Comparison of ENCODE assay signal across 9 cellular contexts in the genomic region with DNA sequence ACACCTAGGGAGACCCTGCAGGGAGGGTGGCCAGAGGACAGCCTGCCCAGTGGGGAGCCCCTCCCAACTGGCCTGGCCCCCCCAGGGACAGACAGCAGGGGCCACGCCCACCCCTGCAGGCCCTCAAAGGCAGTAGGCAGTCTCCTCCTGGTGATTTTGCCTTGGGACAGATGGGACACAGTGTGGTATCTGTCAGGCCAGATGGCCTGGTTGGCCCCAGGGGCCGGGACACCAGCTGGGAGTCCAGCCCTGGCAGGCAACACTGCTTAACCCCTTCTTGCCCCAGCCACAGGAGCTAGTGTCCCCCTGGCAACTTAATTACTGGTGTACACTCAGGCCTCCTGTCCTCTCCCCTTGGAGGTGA. TPM values are rescaled to one million over a fixed set of nuclear protein-coding genes. Genes with fewer than 3 reads are reported as not detected.
DNase-seq lines count a peak whose midpoint lies in the region; ATAC-seq and TF ChIP-seq lines count a peak whose summit lies in the region.
"Had no signal": no experiment of that assay in that cellular context is flagged by ENCODE, and none has a peak within 500 bp of the region (broad histone marks: within the 10 kb centered on the region; RNA-seq: fewer than 3 reads in every experiment).

No MANE protein-coding gene starts in this region.

- intact Hi-C loops in CD8-positive, alpha-beta T cell (cut with DNase I, micrococcal nuclease) = no loop called here

- H3K4me1 Mint-ChIP-seq in CD8-positive, alpha-beta T cell (ENCODE audit: low read depth) = peaks cover 73% of the 10 kb centered on the region

- CTCF ChIA-PET in CD8-positive, alpha-beta T cell (lab: Charles Lee) = interaction anchor here (0.7 to 1.0 kb wide), 2 partner anchors 11 to 26 kb away, joined by 4 to 6 read pairs; no protein-coding TSS in a partner anchor

- H3K27me3 Mint-ChIP-seq in CD8-positive, alpha-beta T cell (ENCODE audit: low read depth) = no peaks in the 10 kb centered on the region

- TF ChIP-seq CTCF in WERI-Rb-1 (IDR thresholded peaks at IDR 0.05; ENCODE audit: low read depth, low read length) = no peak
- no peak for TF ChIP-seq CTCF in CD8-positive, alpha-beta T cell (IDR thresholded peaks at IDR 0.05)

- H3K27ac ChIP-seq in HUES48 (ENCODE audit: low read depth, low read length) = peak overlapping the region; percentile 23
- H3K27ac ChIP-seq in WERI-Rb-1 = peak overlapping the region; percentile 91
- H3K27ac ChIP-seq in substantia nigra (ENCODE audit: low read depth, low read length, poor library complexity, severe bottlenecking) = peak overlapping the region; percentile 99
- no peak overlapping the region for H3K27ac ChIP-seq in CD8-positive, alpha-beta T cell (ENCODE audit: low read depth, low read length)

- H3K9me3 ChIP-seq in HUES48 (ENCODE audit: control insufficient read depth, insufficient read depth, low read length) (no peaks in the 10 kb centered on the region), WERI-Rb-1 (ENCODE audit: severe bottlenecking) (no peaks in the 10 kb centered on the region)
- no peaks in the 10 kb centered on the region for H3K9me3 ChIP-seq in CD8-positive, alpha-beta T cell (ENCODE audit: low read length)

- H3K4me1 ChIP-seq in HUES48 (ENCODE audit: control insufficient read depth, insufficient read depth, low read length) = peaks cover 52% of the 10 kb centered on the region
- peaks cover 68% of the 10 kb centered on the region for H3K4me1 ChIP-seq in CD8-positive, alpha-beta T cell (ENCODE audit: insufficient read depth, low read length)

- H3K27me3 ChIP-seq in HUES48 (ENCODE audit: control insufficient read depth, insufficient read depth, low read length) (no peaks in the 10 kb centered on the region), WERI-Rb-1 (ENCODE audit: insufficient read depth, low read depth, severe bottlenecking) (no peaks in the 10 kb centered on the region)
- H3K27me3 ChIP-seq in CD8-positive, alpha-beta T cell (ENCODE audit: insufficient read depth, low read length) = no peaks in the 10 kb centered on the region

- no peak overlapping the region for H3K27ac Mint-ChIP-seq in CD8-positive, alpha-beta T cell

- POLR2A ChIA-PET in CD8-positive, alpha-beta T cell (lab: Charles Lee) = interaction anchor here (0.9 to 1.1 kb wide), 2 partner anchors 13 to 15 kb away, joined by 3 read pairs; no protein-coding TSS in a partner anchor

- H3K9ac ChIP-seq in HUES48 (ENCODE audit: low read depth, low read length) = no peak overlapping the region

- H3K36me3 ChIP-seq in HUES48 (ENCODE audit: control insufficient read depth, insufficient read depth, low read length) (no peaks in the 10 kb centered on the region), WERI-Rb-1 (no peaks in the 10 kb centered on the region)
- no peaks in the 10 kb centered on the region for H3K36me3 ChIP-seq in CD8-positive, alpha-beta T cell (ENCODE audit: insufficient read depth, low read length)

- H3K36me3 Mint-ChIP-seq in CD8-positive, alpha-beta T cell = peaks cover 5% of the 10 kb centered on the region

- ATAC-seq in CD8-positive, alpha-beta T cell = no peak

- no peak overlapping the region for H3K4me3 ChIP-seq in HUES48 (ENCODE audit: low read depth, low read length)
- peak overlapping the region; percentile 7; the same call in 1 of the 2 replicates for H3K4me3 ChIP-seq in WERI-Rb-1 (ENCODE audit: low read depth, low read length)
- H3K4me3 ChIP-seq in CD8-positive, alpha-beta T cell (ENCODE audit: low read depth, low read length) = no peak overlapping the region

- no peaks in the 10 kb centered on the region for H3K9me3 Mint-ChIP-seq in CD8-positive, alpha-beta T cell

- DNase-seq in WERI-Rb-1 = peak; percentile 95
- DNase-seq in hippocampal formation (lab: John Stamatoyannopoulos, UW) = peak; percentile 44 to 55
- peak in 31 of 49 donors; percentile 27 to 82 (median 46) for DNase-seq in substantia nigra (lab: John Stamatoyannopoulos, UW)
- DNase-seq in NCI-H1092 treated with DMSO at 0.1 percent for 48 hours (lab: John Stamatoyannopoulos, UW) = no peak
- DNase-seq in COLO829 (ENCODE audit: low spot score) = no peak
- DNase-seq in CD8-positive, alpha-beta T cell = no peak
- DNase-seq: activated CD8-positive, alpha-beta memory T cell treated with anti-CD3 and anti-CD28 coated beads, Interleukin-2, amount 50 U/mL, for 4 hours; NCI-H1048 had no signal

- no peak overlapping the region for H3K4me3 Mint-ChIP-seq in CD8-positive, alpha-beta T cell

RNA-seq across cellular contexts. Expression of a gene that starts 17.8 kb away (rescaled TPM):
- 100 to 1,000 TPM in 1 of 2 experiments, 10 to 100 TPM in 1; 92.6 to 107 TPM for total RNA-seq in CD8-positive, alpha-beta T cell

RNA-seq across cellular contexts. Expression of a gene that starts 36.3 kb away (rescaled TPM):
- 1 to 10 TPM; 1.0 to 1.3 TPM for total RNA-seq in CD8-positive, alpha-beta T cell

Comparison
In these comparisons a context has a peak if more than half of its experiments do, and no peak if none do; other contexts are left out.
1. DNase-seq: peak in WERI-Rb-1 (single experiment), hippocampal formation (2 of 2) and substantia nigra (31 of 49); none in NCI-H1092 treated with DMSO at 0.1 percent for 48 hours (single experiment), COLO829 (single experiment) and CD8-positive, alpha-beta T cell (0 of 7).